1 cellular context compared by ENCODE assay signal in the genomic region with DNA sequence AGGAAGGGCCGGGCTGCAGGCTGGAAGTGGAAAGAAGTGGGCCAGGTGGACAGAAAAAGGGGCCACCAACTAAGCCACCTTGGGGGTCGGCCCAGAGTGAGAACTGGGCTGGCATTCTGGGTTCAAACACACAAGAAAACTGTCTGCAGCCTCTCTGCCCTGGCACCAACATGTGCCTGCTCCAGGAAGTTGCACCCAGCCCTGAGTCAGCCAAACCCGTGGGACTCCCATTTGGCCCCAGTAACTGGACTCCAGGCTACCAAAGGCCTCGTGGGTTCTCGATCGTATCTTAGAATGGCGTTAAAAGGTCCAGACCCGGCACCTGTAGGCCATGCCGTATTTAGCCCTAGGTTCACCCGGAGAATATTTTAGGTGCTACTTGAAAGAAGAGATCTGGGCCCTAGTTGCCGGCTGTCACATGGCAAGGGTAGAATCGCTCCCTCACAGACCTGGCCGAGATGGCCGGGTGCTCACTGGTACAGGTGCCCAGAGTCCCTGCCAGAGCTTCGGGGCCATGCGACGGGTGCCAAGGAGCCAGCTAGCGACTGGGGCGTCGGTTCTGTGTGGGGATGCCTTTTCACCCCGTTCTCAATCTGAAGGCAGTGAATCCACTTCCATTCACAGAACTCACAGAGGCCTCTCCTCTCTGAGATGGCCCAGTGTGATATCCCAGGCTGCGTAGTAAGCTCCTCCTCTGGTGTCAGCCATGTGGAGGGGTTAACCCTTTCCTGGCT.
A peak's percentile ranks its signal among the peaks of the same experiment; 100 is the strongest.
TF ChIP-seq lines count a peak whose summit lies in the region.

No MANE protein-coding gene starts in this region.

TF ChIP-seq in HepG2, 621 proteins besides CTCF, POLR2A, EP300 and RAD21 (continued from another document and continues in another):
- TF ChIP-seq, protein P1, sequence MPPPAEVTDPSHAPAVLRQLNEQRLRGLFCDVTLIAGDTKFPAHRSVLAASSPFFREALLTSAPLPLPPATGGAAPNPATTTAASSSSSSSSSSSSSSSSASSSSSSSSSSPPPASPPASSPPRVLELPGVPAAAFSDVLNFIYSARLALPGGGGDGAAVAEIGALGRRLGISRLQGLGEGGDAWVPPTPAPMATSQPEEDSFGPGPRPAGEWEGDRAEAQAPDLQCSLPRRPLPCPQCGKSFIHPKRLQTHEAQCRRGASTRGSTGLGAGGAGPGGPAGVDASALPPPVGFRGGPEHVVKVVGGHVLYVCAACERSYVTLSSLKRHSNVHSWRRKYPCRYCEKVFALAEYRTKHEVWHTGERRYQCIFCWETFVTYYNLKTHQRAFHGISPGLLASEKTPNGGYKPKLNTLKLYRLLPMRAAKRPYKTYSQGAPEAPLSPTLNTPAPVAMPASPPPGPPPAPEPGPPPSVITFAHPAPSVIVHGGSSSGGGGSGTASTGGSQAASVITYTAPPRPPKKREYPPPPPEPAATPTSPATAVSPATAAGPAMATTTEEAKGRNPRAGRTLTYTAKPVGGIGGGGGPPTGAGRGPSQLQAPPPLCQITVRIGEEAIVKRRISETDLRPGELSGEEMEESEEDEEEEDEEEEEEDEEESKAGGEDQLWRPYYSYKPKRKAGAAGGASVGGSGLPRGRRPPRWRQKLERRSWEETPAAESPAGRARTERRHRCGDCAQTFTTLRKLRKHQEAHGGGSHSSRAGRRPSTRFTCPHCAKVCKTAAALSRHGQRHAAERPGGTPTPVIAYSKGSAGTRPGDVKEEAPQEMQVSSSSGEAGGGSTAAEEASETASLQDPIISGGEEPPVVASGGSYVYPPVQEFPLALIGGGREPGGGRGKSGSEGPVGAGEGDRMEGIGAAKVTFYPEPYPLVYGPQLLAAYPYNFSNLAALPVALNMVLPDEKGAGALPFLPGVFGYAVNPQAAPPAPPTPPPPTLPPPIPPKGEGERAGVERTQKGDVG (CRISPR knock-in tag; IDR thresholded peaks at IDR 0.05; ENCODE audit: borderline replicate concordance): no peak
- TF ChIP-seq RXRB (CRISPR knock-in tag; IDR thresholded peaks at IDR 0.05; ENCODE audit: borderline replicate concordance) (no peak), ZNF564 (CRISPR knock-in tag; IDR thresholded peaks at IDR 0.05) (no peak), SRF (IDR thresholded peaks at IDR 0.05; ENCODE audit: low read depth, low read length) (no peak), MYC (CRISPR knock-in tag; IDR thresholded peaks at IDR 0.05; ENCODE audit: borderline replicate concordance) (peak; percentile 54; the same call in 1 of the 2 replicates), JARID2 (CRISPR knock-in tag; IDR thresholded peaks at IDR 0.05; ENCODE audit: insufficient replicate concordance) (no peak), ZNF260 (CRISPR knock-in tag; IDR thresholded peaks at IDR 0.05; ENCODE audit: borderline replicate concordance, low read depth) (no peak), ZFY (CRISPR knock-in tag; IDR thresholded peaks at IDR 0.05) (peak; percentile 48; the same call in 1 of the 2 replicates), PTBP1 (IDR thresholded peaks at IDR 0.05; ENCODE audit: low read depth, low read length, poor library complexity, severe bottlenecking) (no peak), NFYB (CRISPR knock-in tag; IDR thresholded peaks at IDR 0.05) (no peak), NR2F2 (IDR thresholded peaks at IDR 0.05; ENCODE audit: borderline replicate concordance, low read depth) (no peak), ZNF747 (CRISPR knock-in tag; IDR thresholded peaks at IDR 0.05; ENCODE audit: borderline replicate concordance) (no peak), CHCHD3 (CRISPR knock-in tag; IDR thresholded peaks at IDR 0.05) (no peak), ZNF24 (IDR thresholded peaks at IDR 0.05) (no peak), EED (CRISPR knock-in tag; IDR thresholded peaks at IDR 0.05) (0 out of 2 replicates have a peak, but pooled peaks have one; percentile 43), ZNF766 (CRISPR knock-in tag; IDR thresholded peaks at IDR 0.05; ENCODE audit: borderline replicate concordance) (no peak), ZNF205 (CRISPR knock-in tag; IDR thresholded peaks at IDR 0.05) (no peak), KMT2A (CRISPR knock-in tag; IDR thresholded peaks at IDR 0.05) (no peak), HNF1B (CRISPR knock-in tag; IDR thresholded peaks at IDR 0.05) (peak; percentile 36; the same call in 1 of the 2 replicates), HBP1 (CRISPR knock-in tag; IDR thresholded peaks at IDR 0.05; ENCODE audit: low read depth) (no peak)
- TF ChIP-seq, protein P2, sequence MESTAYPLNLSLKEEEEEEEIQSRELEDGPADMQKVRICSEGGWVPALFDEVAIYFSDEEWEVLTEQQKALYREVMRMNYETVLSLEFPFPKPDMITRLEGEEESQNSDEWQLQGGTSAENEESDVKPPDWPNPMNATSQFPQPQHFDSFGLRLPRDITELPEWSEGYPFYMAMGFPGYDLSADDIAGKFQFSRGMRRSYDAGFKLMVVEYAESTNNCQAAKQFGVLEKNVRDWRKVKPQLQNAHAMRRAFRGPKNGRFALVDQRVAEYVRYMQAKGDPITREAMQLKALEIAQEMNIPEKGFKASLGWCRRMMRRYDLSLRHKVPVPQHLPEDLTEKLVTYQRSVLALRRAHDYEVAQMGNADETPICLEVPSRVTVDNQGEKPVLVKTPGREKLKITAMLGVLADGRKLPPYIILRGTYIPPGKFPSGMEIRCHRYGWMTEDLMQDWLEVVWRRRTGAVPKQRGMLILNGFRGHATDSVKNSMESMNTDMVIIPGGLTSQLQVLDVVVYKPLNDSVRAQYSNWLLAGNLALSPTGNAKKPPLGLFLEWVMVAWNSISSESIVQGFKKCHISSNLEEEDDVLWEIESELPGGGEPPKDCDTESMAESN (CRISPR knock-in tag; conservative IDR thresholded peaks at IDR 0.05): no peak
- TF ChIP-seq, protein P3, sequence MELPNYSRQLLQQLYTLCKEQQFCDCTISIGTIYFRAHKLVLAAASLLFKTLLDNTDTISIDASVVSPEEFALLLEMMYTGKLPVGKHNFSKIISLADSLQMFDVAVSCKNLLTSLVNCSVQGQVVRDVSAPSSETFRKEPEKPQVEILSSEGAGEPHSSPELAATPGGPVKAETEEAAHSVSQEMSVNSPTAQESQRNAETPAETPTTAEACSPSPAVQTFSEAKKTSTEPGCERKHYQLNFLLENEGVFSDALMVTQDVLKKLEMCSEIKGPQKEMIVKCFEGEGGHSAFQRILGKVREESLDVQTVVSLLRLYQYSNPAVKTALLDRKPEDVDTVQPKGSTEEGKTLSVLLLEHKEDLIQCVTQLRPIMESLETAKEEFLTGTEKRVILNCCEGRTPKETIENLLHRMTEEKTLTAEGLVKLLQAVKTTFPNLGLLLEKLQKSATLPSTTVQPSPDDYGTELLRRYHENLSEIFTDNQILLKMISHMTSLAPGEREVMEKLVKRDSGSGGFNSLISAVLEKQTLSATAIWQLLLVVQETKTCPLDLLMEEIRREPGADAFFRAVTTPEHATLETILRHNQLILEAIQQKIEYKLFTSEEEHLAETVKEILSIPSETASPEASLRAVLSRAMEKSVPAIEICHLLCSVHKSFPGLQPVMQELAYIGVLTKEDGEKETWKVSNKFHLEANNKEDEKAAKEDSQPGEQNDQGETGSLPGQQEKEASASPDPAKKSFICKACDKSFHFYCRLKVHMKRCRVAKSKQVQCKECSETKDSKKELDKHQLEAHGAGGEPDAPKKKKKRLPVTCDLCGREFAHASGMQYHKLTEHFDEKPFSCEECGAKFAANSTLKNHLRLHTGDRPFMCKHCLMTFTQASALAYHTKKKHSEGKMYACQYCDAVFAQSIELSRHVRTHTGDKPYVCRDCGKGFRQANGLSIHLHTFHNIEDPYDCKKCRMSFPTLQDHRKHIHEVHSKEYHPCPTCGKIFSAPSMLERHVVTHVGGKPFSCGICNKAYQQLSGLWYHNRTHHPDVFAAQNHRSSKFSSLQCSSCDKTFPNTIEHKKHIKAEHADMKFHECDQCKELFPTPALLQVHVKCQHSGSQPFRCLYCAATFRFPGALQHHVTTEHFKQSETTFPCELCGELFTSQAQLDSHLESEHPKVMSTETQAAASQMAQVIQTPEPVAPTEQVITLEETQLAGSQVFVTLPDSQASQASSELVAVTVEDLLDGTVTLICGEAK (IDR thresholded peaks at IDR 0.05): no peak
- TF ChIP-seq, protein P3 (CRISPR knock-in tag; IDR thresholded peaks at IDR 0.05): no peak
- TF ChIP-seq, protein P4, sequence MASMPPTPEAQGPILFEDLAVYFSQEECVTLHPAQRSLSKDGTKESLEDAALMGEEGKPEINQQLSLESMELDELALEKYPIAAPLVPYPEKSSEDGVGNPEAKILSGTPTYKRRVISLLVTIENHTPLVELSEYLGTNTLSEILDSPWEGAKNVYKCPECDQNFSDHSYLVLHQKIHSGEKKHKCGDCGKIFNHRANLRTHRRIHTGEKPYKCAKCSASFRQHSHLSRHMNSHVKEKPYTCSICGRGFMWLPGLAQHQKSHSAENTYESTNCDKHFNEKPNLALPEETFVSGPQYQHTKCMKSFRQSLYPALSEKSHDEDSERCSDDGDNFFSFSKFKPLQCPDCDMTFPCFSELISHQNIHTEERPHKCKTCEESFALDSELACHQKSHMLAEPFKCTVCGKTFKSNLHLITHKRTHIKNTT (CRISPR knock-in tag; IDR thresholded peaks at IDR 0.05): no peak
- TF ChIP-seq, protein P5, sequence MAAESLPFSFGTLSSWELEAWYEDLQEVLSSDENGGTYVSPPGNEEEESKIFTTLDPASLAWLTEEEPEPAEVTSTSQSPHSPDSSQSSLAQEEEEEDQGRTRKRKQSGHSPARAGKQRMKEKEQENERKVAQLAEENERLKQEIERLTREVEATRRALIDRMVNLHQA (CRISPR knock-in tag; IDR thresholded peaks at IDR 0.05): no peak
- TF ChIP-seq, protein P6, sequence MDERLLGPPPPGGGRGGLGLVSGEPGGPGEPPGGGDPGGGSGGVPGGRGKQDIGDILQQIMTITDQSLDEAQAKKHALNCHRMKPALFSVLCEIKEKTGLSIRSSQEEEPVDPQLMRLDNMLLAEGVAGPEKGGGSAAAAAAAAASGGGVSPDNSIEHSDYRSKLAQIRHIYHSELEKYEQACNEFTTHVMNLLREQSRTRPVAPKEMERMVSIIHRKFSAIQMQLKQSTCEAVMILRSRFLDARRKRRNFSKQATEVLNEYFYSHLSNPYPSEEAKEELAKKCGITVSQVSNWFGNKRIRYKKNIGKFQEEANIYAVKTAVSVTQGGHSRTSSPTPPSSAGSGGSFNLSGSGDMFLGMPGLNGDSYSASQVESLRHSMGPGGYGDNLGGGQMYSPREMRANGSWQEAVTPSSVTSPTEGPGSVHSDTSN (CRISPR knock-in tag; IDR thresholded peaks at IDR 0.05): no peak
- TF ChIP-seq, protein P7, sequence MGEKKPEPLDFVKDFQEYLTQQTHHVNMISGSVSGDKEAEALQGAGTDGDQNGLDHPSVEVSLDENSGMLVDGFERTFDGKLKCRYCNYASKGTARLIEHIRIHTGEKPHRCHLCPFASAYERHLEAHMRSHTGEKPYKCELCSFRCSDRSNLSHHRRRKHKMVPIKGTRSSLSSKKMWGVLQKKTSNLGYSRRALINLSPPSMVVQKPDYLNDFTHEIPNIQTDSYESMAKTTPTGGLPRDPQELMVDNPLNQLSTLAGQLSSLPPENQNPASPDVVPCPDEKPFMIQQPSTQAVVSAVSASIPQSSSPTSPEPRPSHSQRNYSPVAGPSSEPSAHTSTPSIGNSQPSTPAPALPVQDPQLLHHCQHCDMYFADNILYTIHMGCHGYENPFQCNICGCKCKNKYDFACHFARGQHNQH (CRISPR knock-in tag; IDR thresholded peaks at IDR 0.05): no peak
- TF ChIP-seq, protein P8, sequence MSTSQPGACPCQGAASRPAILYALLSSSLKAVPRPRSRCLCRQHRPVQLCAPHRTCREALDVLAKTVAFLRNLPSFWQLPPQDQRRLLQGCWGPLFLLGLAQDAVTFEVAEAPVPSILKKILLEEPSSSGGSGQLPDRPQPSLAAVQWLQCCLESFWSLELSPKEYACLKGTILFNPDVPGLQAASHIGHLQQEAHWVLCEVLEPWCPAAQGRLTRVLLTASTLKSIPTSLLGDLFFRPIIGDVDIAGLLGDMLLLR (CRISPR knock-in tag; IDR thresholded peaks at IDR 0.05): 0 out of 2 replicates have a peak, but pooled peaks have one; percentile 22
